In the genomic region with DNA sequence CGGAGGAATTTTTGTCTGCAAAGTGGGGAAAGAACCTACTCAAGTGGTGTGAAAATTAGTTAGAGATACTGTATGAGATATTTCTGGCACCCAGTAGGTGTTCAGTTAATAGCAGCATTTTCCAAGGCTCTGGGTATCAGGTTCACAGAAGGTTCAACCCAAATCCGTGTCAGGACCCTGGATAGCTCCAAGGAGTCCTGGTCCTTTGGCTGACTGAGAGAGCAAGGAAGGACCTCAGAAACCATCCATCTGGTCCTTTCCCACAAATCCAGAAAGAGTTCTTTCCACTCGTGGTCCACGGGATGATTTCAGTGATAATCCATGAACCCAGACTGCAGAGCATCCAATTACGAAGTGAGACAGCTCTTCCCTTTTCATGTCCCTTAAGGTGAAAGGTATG, we compare ENCODE assay signal across 2 cellular contexts.
TF ChIP-seq lines count a peak whose summit lies in the region.

No MANE protein-coding gene starts in this region.

TF ChIP-seq in GM23338, 12 proteins besides CTCF, POLR2A, EP300 and RAD21:
- TF ChIP-seq, protein P1, sequence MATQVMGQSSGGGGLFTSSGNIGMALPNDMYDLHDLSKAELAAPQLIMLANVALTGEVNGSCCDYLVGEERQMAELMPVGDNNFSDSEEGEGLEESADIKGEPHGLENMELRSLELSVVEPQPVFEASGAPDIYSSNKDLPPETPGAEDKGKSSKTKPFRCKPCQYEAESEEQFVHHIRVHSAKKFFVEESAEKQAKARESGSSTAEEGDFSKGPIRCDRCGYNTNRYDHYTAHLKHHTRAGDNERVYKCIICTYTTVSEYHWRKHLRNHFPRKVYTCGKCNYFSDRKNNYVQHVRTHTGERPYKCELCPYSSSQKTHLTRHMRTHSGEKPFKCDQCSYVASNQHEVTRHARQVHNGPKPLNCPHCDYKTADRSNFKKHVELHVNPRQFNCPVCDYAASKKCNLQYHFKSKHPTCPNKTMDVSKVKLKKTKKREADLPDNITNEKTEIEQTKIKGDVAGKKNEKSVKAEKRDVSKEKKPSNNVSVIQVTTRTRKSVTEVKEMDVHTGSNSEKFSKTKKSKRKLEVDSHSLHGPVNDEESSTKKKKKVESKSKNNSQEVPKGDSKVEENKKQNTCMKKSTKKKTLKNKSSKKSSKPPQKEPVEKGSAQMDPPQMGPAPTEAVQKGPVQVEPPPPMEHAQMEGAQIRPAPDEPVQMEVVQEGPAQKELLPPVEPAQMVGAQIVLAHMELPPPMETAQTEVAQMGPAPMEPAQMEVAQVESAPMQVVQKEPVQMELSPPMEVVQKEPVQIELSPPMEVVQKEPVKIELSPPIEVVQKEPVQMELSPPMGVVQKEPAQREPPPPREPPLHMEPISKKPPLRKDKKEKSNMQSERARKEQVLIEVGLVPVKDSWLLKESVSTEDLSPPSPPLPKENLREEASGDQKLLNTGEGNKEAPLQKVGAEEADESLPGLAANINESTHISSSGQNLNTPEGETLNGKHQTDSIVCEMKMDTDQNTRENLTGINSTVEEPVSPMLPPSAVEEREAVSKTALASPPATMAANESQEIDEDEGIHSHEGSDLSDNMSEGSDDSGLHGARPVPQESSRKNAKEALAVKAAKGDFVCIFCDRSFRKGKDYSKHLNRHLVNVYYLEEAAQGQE (IDR thresholded peaks at IDR 0.05; ENCODE audit: unreplicated experiment) = peak; percentile 86
- no peak for TF ChIP-seq JUNB (IDR thresholded peaks at IDR 0.05; ENCODE audit: unreplicated experiment)
- TF ChIP-seq, protein P2, sequence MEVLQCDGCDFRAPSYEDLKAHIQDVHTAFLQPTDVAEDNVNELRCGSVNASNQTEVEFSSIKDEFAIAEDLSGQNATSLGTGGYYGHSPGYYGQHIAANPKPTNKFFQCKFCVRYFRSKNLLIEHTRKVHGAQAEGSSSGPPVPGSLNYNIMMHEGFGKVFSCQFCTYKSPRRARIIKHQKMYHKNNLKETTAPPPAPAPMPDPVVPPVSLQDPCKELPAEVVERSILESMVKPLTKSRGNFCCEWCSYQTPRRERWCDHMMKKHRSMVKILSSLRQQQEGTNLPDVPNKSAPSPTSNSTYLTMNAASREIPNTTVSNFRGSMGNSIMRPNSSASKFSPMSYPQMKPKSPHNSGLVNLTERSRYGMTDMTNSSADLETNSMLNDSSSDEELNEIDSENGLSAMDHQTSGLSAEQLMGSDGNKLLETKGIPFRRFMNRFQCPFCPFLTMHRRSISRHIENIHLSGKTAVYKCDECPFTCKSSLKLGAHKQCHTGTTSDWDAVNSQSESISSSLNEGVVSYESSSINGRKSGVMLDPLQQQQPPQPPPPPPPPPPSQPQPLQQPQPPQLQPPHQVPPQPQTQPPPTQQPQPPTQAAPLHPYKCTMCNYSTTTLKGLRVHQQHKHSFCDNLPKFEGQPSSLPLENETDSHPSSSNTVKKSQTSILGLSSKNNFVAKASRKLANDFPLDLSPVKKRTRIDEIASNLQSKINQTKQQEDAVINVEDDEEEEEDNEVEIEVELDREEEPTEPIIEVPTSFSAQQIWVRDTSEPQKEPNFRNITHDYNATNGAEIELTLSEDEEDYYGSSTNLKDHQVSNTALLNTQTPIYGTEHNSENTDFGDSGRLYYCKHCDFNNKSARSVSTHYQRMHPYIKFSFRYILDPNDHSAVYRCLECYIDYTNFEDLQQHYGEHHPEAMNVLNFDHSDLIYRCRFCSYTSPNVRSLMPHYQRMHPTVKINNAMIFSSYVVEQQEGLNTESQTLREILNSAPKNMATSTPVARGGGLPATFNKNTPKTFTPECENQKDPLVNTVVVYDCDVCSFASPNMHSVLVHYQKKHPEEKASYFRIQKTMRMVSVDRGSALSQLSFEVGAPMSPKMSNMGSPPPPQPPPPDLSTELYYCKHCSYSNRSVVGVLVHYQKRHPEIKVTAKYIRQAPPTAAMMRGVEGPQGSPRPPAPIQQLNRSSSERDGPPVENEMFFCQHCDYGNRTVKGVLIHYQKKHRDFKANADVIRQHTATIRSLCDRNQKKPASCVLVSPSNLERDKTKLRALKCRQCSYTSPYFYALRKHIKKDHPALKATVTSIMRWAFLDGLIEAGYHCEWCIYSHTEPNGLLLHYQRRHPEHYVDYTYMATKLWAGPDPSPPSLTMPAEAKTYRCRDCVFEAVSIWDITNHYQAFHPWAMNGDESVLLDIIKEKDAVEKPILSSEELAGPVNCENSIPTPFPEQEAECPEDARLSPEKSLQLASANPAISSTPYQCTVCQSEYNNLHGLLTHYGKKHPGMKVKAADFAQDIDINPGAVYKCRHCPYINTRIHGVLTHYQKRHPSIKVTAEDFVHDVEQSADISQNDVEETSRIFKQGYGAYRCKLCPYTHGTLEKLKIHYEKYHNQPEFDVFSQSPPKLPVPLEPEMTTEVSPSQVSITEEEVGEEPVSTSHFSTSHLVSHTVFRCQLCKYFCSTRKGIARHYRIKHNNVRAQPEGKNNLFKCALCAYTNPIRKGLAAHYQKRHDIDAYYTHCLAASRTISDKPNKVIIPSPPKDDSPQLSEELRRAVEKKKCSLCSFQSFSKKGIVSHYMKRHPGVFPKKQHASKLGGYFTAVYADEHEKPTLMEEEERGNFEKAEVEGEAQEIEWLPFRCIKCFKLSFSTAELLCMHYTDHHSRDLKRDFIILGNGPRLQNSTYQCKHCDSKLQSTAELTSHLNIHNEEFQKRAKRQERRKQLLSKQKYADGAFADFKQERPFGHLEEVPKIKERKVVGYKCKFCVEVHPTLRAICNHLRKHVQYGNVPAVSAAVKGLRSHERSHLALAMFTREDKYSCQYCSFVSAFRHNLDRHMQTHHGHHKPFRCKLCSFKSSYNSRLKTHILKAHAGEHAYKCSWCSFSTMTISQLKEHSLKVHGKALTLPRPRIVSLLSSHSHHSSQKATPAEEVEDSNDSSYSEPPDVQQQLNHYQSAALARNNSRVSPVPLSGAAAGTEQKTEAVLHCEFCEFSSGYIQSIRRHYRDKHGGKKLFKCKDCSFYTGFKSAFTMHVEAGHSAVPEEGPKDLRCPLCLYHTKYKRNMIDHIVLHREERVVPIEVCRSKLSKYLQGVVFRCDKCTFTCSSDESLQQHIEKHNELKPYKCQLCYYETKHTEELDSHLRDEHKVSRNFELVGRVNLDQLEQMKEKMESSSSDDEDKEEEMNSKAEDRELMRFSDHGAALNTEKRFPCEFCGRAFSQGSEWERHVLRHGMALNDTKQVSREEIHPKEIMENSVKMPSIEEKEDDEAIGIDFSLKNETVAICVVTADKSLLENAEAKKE (CRISPR knock-in tag; IDR thresholded peaks at IDR 0.05) = peak; percentile 54; the same call in 1 of the 2 replicates

TF ChIP-seq in GM12878, 131 proteins besides CTCF, POLR2A, EP300 and RAD21:
- TF ChIP-seq, protein P3, sequence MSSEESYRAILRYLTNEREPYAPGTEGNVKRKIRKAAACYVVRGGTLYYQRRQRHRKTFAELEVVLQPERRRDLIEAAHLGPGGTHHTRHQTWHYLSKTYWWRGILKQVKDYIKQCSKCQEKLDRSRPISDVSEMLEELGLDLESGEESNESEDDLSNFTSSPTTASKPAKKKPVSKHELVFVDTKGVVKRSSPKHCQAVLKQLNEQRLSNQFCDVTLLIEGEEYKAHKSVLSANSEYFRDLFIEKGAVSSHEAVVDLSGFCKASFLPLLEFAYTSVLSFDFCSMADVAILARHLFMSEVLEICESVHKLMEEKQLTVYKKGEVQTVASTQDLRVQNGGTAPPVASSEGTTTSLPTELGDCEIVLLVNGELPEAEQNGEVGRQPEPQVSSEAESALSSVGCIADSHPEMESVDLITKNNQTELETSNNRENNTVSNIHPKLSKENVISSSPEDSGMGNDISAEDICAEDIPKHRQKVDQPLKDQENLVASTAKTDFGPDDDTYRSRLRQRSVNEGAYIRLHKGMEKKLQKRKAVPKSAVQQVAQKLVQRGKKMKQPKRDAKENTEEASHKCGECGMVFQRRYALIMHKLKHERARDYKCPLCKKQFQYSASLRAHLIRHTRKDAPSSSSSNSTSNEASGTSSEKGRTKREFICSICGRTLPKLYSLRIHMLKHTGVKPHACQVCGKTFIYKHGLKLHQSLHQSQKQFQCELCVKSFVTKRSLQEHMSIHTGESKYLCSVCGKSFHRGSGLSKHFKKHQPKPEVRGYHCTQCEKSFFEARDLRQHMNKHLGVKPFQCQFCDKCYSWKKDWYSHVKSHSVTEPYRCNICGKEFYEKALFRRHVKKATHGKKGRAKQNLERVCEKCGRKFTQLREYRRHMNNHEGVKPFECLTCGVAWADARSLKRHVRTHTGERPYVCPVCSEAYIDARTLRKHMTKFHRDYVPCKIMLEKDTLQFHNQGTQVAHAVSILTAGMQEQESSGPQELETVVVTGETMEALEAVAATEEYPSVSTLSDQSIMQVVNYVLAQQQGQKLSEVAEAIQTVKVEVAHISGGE (CRISPR knock-in tag; IDR thresholded peaks at IDR 0.05) = no peak
- TF ChIP-seq POU2F2 (IDR thresholded peaks at IDR 0.05; ENCODE audit: borderline replicate concordance, low read depth, low read length) = no peak
- TF ChIP-seq, protein P1 (IDR thresholded peaks at IDR 0.05; ENCODE audit: low read depth, low read length) = peak; percentile 83
TF ChIP-seq in GM12878: peak in this region for 1.
